Comparison of ENCODE assay signal across 22 cellular contexts in the genomic region with DNA sequence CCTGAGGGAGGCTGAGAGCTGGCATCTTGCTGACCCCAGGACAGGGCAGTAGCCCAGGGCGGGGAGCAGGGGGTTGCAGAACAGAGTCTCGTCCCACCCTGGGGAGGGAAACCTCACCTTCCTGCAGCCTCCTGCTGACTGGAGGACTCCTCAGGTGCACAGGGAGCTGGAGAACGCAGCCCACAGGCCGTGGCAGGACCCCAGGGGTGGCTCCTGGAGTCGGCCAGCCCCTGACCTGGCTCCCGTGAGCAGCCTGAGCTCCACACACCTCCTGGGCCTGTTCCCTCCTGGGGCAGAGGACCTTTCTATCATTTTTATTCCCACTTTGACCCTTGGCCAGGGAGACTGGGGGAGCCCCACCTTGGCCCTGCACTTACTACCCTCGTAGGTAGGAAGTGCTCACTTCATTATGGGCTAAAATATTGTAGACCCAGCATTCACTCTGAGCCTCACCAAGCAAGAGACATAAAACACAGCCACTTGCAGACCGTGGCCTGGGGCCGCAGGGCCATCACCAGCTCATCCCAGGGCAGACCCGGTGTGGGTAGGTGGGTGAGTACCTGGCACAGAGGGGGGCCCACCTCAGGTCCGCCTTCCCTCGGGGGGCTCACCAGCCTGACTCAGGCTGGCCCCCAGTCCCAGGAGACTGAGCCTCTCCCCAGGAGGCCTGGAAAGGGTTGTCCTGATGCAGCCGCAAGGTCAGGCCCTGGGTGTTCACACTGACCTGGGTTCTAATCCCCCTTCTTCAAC.
"Had no signal": no experiment of that assay in that cellular context is flagged by ENCODE, and none has a peak within 500 bp of the region (broad histone marks: within the 10 kb centered on the region; RNA-seq: fewer than 3 reads in every experiment).

No MANE protein-coding gene starts in this region.

- H3K36me3 ChIP-seq: colonic mucosa, esophagus squamous epithelium, gastrocnemius medialis, heart right ventricle, left lung, lower lobe of right lung had no signal

- DNase-seq: colonic mucosa; cortex of kidney; effector CD8-positive, alpha-beta T cell; effector memory CD8-positive, alpha-beta T cell; endodermal cell; erythroblast; esophagus squamous epithelium; foreskin fibroblast; foreskin melanocyte; gastrocnemius medialis; glutamatergic neuron; head of caudate nucleus; heart right ventricle; hippocampal formation; left cardiac atrium; lower lobe of right lung; mesenchymal stem cell; midbrain; naive thymus-derived CD4-positive, alpha-beta T cell had no signal

- H3K4me3 ChIP-seq: colonic mucosa, esophagus squamous epithelium, gastrocnemius medialis, heart right ventricle, left lung, lower lobe of right lung had no signal

- H3K27me3 ChIP-seq: colonic mucosa, heart right ventricle, left lung had no signal

- H3K27ac ChIP-seq: colonic mucosa, epithelial cell of prostate, esophagus squamous epithelium, gastrocnemius medialis, heart right ventricle, left lung, lower lobe of right lung had no signal

- H3K9me3 ChIP-seq: colonic mucosa, esophagus squamous epithelium, gastrocnemius medialis, heart right ventricle, left lung, lower lobe of right lung had no signal

- ATAC-seq: effector memory CD8-positive, alpha-beta T cell; esophagus mucosa; gastrocnemius medialis; heart right ventricle; left cardiac atrium; left lung; lower lobe of right lung; naive thymus-derived CD4-positive, alpha-beta T cell had no signal

- H3K4me1 ChIP-seq: colonic mucosa, gastrocnemius medialis had no signal
